ENCODE assay signal across 28 cellular contexts in the genomic region with DNA sequence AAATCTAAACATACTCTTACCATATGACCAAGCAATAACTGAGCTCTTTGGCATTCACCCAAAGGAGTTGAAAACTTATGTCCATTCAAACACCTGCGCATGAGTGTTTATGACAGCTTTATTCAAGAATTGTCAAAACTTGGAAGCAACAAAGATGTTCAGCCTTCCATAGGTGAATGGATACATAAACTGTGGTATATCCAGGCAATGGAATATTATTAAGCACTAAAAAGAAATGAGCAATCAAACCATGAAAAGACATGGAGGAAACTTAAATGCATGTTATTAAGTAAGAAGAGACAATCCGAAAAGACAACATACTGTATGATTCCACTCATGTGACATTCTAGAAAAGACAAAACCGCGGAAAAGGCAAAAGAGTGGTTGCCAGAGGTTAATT.
"Had no signal": no experiment of that assay in that cellular context is flagged by ENCODE, and none has a peak within 500 bp of the region (broad histone marks: within the 10 kb centered on the region; RNA-seq: fewer than 3 reads in every experiment).

No MANE protein-coding gene starts in this region.

- H3K4me3 ChIP-seq: colonic mucosa, coronary artery, dorsolateral prefrontal cortex, esophagus muscularis mucosa, esophagus squamous epithelium, gastrocnemius medialis, gastroesophageal sphincter, heart left ventricle, heart right ventricle, hepatocyte had no signal

- H2AFZ ChIP-seq: hepatocyte had no signal

- H3K27ac ChIP-seq: colonic mucosa, coronary artery, dorsolateral prefrontal cortex, epithelial cell of prostate, esophagus muscularis mucosa, esophagus squamous epithelium, foreskin keratinocyte, gastrocnemius medialis, gastroesophageal sphincter, heart left ventricle, heart right ventricle, hepatocyte had no signal

- ATAC-seq: effector memory CD8-positive, alpha-beta T cell; esophagus mucosa; foreskin keratinocyte; gastrocnemius medialis; gastroesophageal sphincter; heart left ventricle; heart right ventricle had no signal

- DNase-seq: colonic mucosa; cortex of kidney; dermis blood vessel endothelial cell; dorsolateral prefrontal cortex; effector CD4-positive, alpha-beta T cell; effector CD8-positive, alpha-beta T cell; effector memory CD4-positive, alpha-beta T cell; effector memory CD8-positive, alpha-beta T cell; endodermal cell; erythroblast; esophagus squamous epithelium; foreskin fibroblast; foreskin keratinocyte; foreskin melanocyte; gastrocnemius medialis; glutamatergic neuron; head of caudate nucleus; heart left ventricle; heart right ventricle had no signal

- FAIRE-seq: endometrium, endothelial cell of umbilical vein, frontal cortex had no signal

- H3K4me1 ChIP-seq: colonic mucosa, esophagus muscularis mucosa, esophagus squamous epithelium, foreskin keratinocyte, gastrocnemius medialis, gastroesophageal sphincter, heart left ventricle, heart right ventricle had no signal

- H3K9me3 ChIP-seq: colonic mucosa, esophagus squamous epithelium, gastrocnemius medialis had no signal

- H3K36me3 ChIP-seq: colonic mucosa, esophagus muscularis mucosa, esophagus squamous epithelium, gastrocnemius medialis, gastroesophageal sphincter, heart left ventricle, heart right ventricle had no signal

- H3K79me2 ChIP-seq: hepatocyte had no signal

- H3K4me2 ChIP-seq: hepatocyte had no signal

- H3K27me3 ChIP-seq: colonic mucosa, esophagus muscularis mucosa, esophagus squamous epithelium, foreskin keratinocyte, gastrocnemius medialis, gastroesophageal sphincter, heart left ventricle, heart right ventricle, hepatocyte had no signal
